Comparison of ENCODE assay signal across 15 cellular contexts in the genomic region with DNA sequence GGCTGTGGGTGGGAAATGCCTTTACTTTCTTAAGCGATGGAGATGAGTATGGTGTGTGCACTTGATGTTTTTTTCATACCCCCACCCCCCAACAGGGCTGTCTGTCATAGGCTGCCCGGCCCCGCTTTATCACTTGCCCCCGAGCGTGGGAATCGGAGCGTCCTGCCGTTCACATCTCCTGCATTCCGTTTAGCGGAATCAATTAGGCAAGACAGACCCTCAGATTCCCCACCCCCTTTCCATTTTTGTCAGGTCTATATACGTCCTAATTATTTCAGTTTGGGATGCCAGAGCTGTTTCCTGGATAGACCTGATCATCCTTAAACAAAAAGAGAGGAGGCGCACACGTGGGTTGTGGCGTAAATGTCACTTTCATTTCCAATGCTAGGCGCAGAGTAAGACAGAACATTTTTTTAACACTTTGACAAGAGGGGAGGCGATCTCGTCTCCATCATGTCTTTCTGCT.
DNase-seq lines count a peak whose midpoint lies in the region; ATAC-seq, FAIRE-seq and TF ChIP-seq lines count a peak whose summit lies in the region.
"Had no signal": no experiment of that assay in that cellular context is flagged by ENCODE, and none has a peak within 500 bp of the region (broad histone marks: within the 10 kb centered on the region; RNA-seq: fewer than 3 reads in every experiment).

No MANE protein-coding gene starts in this region.

- H2AFZ ChIP-seq in PC-3 (ENCODE audit: low read length) = no peak overlapping the region

- H3K4me1 Mint-ChIP-seq in T-helper 1 cell treated with Interleukin-12 subunit alpha and Interleukin-12 subunit beta and Interleukin-4 antibody, amounts not matched to agents 30 μg/mL and 1 μg/mL, for 36 hours (ENCODE audit: low read depth) = peaks cover 23% of the 10 kb centered on the region

- no peaks in the 10 kb centered on the region for H3K9me3 Mint-ChIP-seq in T-helper 1 cell treated with Interleukin-12 subunit alpha and Interleukin-12 subunit beta and Interleukin-4 antibody, amounts not matched to agents 30 μg/mL and 1 μg/mL, for 36 hours

- no peak for FAIRE-seq in GM12891 (lab: Jason Lieb, UNC)
- FAIRE-seq: A549 had no signal

- no peaks in the 10 kb centered on the region for H4K20me1 ChIP-seq in PC-3 (ENCODE audit: low read length)

- H3K9ac ChIP-seq in PC-3 (ENCODE audit: low read length) = no peak overlapping the region

- CTCF ChIA-PET in PC-3 (lab: Charles Lee) = interaction anchor here (0.7 kb wide), 1 partner anchor 1980 kb away, joined by 3 read pairs; no protein-coding TSS in a partner anchor

- peaks cover 8% of the 10 kb centered on the region; the same call in 1 of the 2 replicates for H3K4me1 ChIP-seq in PC-3 (ENCODE audit: insufficient read depth, low read length)
- H3K4me1 ChIP-seq: A549 had no signal

- H3K27me3 ChIP-seq in PC-3 (ENCODE audit: low read length) = no peaks in the 10 kb centered on the region

- intact Hi-C loops in PC-3 (cut with micrococcal nuclease) = loop anchor here (5.0 kb wide), 1 partner anchor 378 kb away; no protein-coding TSS in a partner anchor

- no peak overlapping the region for H3K27ac ChIP-seq in PC-3 (ENCODE audit: low read length)
- H3K27ac ChIP-seq: A549, colonic mucosa, neutrophil had no signal

- H3K79me2 ChIP-seq in PC-3 (ENCODE audit: low read length) = no peaks in the 10 kb centered on the region

- peak overlapping the region; percentile 79; the same call in 1 of the 2 replicates for H3K4me2 ChIP-seq in PC-3 (ENCODE audit: low read length)

- TF ChIP-seq CTCF in PC-3 (conservative IDR thresholded peaks at IDR 0.05; ENCODE audit: low read depth, low read length) = no peak

- H3K9me3 ChIP-seq in PC-3 (ENCODE audit: low read length) = no peaks in the 10 kb centered on the region
- H3K9me3 ChIP-seq: A549, colonic mucosa, neutrophil had no signal

- POLR2A ChIA-PET in PC-3 (lab: Charles Lee; ENCODE audit: unreplicated experiment) = no interaction called here

- DNase-seq in T-helper 1 cell (no peak), PC-3 (no peak), ecto neural progenitor cell (ENCODE audit: low spot score) (peak; percentile 60), putamen (ENCODE audit: low spot score) (peak; percentile 76), GM12891 (ENCODE audit: insufficient read length, low spot score) (no peak)
- no peak for DNase-seq in activated CD4-positive, CD25-positive, alpha-beta regulatory T cell treated with anti-CD3 and anti-CD28 coated beads, Interleukin-2, amount 50 U/mL, for 72 hours
- DNase-seq: activated CD4-positive, alpha-beta T cell treated with anti-CD3 and anti-CD28 coated beads, Interleukin-2, amount 50 U/mL, for 4 hours; colonic mucosa; NCI-H1105 treated with DMSO at 0.1 percent for 48 hours; stimulated activated CD4-positive, alpha-beta T cell treated with anti-CD3 and anti-CD28 coated beads, Interleukin-4, amount 100 ng/mL, for 24 hours; trophoblast cell had no signal

- no peaks in the 10 kb centered on the region for H3K36me3 Mint-ChIP-seq in T-helper 1 cell treated with Interleukin-12 subunit alpha and Interleukin-12 subunit beta and Interleukin-4 antibody, amounts not matched to agents 30 μg/mL and 1 μg/mL, for 36 hours (ENCODE audit: low read depth)

- no peak for ATAC-seq in PC-3
- no peak for ATAC-seq in HG03175 (IDR thresholded peaks at IDR 0.05; ENCODE audit: unreplicated experiment)
- ATAC-seq: A549 had no signal

- no TSS peak for BruUV-seq in PC-3 (replicated peaks; lab: Mats Ljungman, UMichigan)

- H3K27ac Mint-ChIP-seq in T-helper 1 cell treated with Interleukin-12 subunit alpha and Interleukin-12 subunit beta and Interleukin-4 antibody, amounts not matched to agents 30 μg/mL and 1 μg/mL, for 36 hours = no peak overlapping the region

- H3K4me3 ChIP-seq in PC-3 (ENCODE audit: low read length) = peak overlapping the region; percentile 74; the same call in 1 of the 2 replicates
- H3K4me3 ChIP-seq: A549 had no signal

- no peaks in the 10 kb centered on the region for H3K9me2 ChIP-seq in PC-3 (replicated peaks; ENCODE audit: low read length)

- peak overlapping the region; percentile 73 for H3K4me3 Mint-ChIP-seq in T-helper 1 cell treated with Interleukin-12 subunit alpha and Interleukin-12 subunit beta and Interleukin-4 antibody, amounts not matched to agents 30 μg/mL and 1 μg/mL, for 36 hours

- peaks cover 92% of the 10 kb centered on the region for H3K27me3 Mint-ChIP-seq in T-helper 1 cell treated with Interleukin-12 subunit alpha and Interleukin-12 subunit beta and Interleukin-4 antibody, amounts not matched to agents 30 μg/mL and 1 μg/mL, for 36 hours (ENCODE audit: low read depth)

- no peaks in the 10 kb centered on the region for H3K36me3 ChIP-seq in PC-3 (ENCODE audit: low read depth, low read length)
- H3K36me3 ChIP-seq: colonic mucosa, neutrophil had no signal

- TF ChIP-seq POLR2A in GM12891 (IDR thresholded peaks at IDR 0.05; ENCODE audit: low read depth, low read length) = no peak

- H3F3A ChIP-seq in PC-3 (ENCODE audit: low read length, unreplicated experiment) = no peaks in the 10 kb centered on the region

TF ChIP-seq in GM12891, 5 proteins besides CTCF, POLR2A, EP300 and RAD21:
- TF ChIP-seq TAF1 (IDR thresholded peaks at IDR 0.05; ENCODE audit: low read depth, low read length) (no peak), SPI1 (IDR thresholded peaks at IDR 0.05; ENCODE audit: low read depth, low read length) (no peak), POLR2AphosphoS5 (IDR thresholded peaks at IDR 0.05; ENCODE audit: low read depth, low read length) (no peak), PAX5 (IDR thresholded peaks at IDR 0.05; ENCODE audit: insufficient read depth, low read length, severe bottlenecking) (no peak), POU2F2 (IDR thresholded peaks at IDR 0.05; ENCODE audit: low read depth, low read length) (no peak)

Comparison
In these comparisons a context has a peak if more than half of its experiments do, and no peak if none do; other contexts are left out.
1. DNase-seq: peak in ecto neural progenitor cell (single experiment) and putamen (single experiment); none in T-helper 1 cell (0 of 5), PC-3 (single experiment), activated CD4-positive, CD25-positive, alpha-beta regulatory T cell treated with anti-CD3 and anti-CD28 coated beads, Interleukin-2, amount 50 U/mL, for 72 hours (single experiment) and GM12891 (single experiment).